17 cellular contexts compared by ENCODE assay signal in genomic region chr15:66685638-66686150, GRCh38. TPM values are rescaled to one million over a fixed set of nuclear protein-coding genes. Genes with fewer than 3 reads are reported as not detected.
A peak's percentile ranks its signal among the peaks of the same experiment; 100 is the strongest.
DNase-seq lines count a peak whose midpoint lies in the region; ATAC-seq, FAIRE-seq and TF ChIP-seq lines count a peak whose summit lies in the region.
"Had no signal": no experiment of that assay in that cellular context is flagged by ENCODE, and none has a peak within 500 bp of the region (broad histone marks: within the 10 kb centered on the region; RNA-seq: fewer than 3 reads in every experiment).

No MANE protein-coding gene starts in this region.

- no peak overlapping the region for H3K18ac ChIP-seq in H1 (ENCODE audit: extremely low read depth, low read length)

- TF ChIP-seq CTCF in MCF 10A (IDR thresholded peaks at IDR 0.05; ENCODE audit: unreplicated experiment) (peak; percentile 38), breast epithelium (IDR thresholded peaks at IDR 0.05) (no peak), OCI-LY3 (IDR thresholded peaks at IDR 0.05; ENCODE audit: low read depth, low read length) (peak; percentile 40; the same call in 1 of the 2 replicates), H1 (IDR thresholded peaks at IDR 0.05; ENCODE audit: control extremely low read depth in 1 of 3, insufficient read depth in 1 of 3, low read depth in 1 of 3, low read length in 3 of 3) (peak in 1 of 3 experiments; percentile 22; a peak in 1 of 4 replicates), retinal pigment epithelial cell (conservative IDR thresholded peaks at IDR 0.05; ENCODE audit: low read depth, low read length) (peak; percentile 47), psoas muscle (IDR thresholded peaks at IDR 0.05) (no peak), Peyer's patch (IDR thresholded peaks at IDR 0.05) (peak in 3 of 6 experiments; percentile 20 to 46 (median 42))

- H3K23me2 ChIP-seq in H1 (ENCODE audit: low read depth, low read length), result no peaks in the 10 kb centered on the region

- H4K5ac ChIP-seq in H1 (ENCODE audit: insufficient read length, low read depth, low read length), result no peak overlapping the region

- TF ChIP-seq POLR2A in breast epithelium (IDR thresholded peaks at IDR 0.05) (no peak), H1 (IDR thresholded peaks at IDR 0.05; ENCODE audit: control extremely low read depth in 1 of 2, low read depth in 2 of 2, low read length in 2 of 2) (no peak), Peyer's patch (IDR thresholded peaks at IDR 0.05) (no peak)

- no peak for FAIRE-seq in H1 (lab: Jason Lieb, UNC)

- H2BK5ac ChIP-seq in H1 (ENCODE audit: low read depth, low read length), result no peak overlapping the region

- no peaks in the 10 kb centered on the region for H3K27me3 ChIP-seq in breast epithelium
- no peaks in the 10 kb centered on the region for H3K27me3 ChIP-seq in OCI-LY3 (ENCODE audit: low read depth, low read length)
- no peaks in the 10 kb centered on the region for H3K27me3 ChIP-seq in H1 (replicated peaks in 1 of 4; ENCODE audit: control insufficient read depth in 3 of 4, extremely low read depth in 1 of 4, insufficient read depth in 3 of 4, low read length in 3 of 4)
- H3K27me3 ChIP-seq in psoas muscle (ENCODE audit: insufficient read depth in 3 of 3, low read length in 2 of 3), result no peaks in the 10 kb centered on the region
- H3K27me3 ChIP-seq in Peyer's patch, result no peaks in the 10 kb centered on the region
- H3K27me3 ChIP-seq: testis had no signal

- H3K4me3 ChIP-seq in breast epithelium, result no peak overlapping the region
- H3K4me3 ChIP-seq in OCI-LY3 (ENCODE audit: low read length), result no peak overlapping the region
- no peak overlapping the region for H3K4me3 ChIP-seq in H1 (ENCODE audit: extremely low read depth in 1 of 4, insufficient read depth in 2 of 4, low read depth in 3 of 4, low read length in 4 of 4)
- H3K4me3 ChIP-seq in retinal pigment epithelial cell (ENCODE audit: low read length), result no peak overlapping the region
- no peak overlapping the region for H3K4me3 ChIP-seq in psoas muscle
- H3K4me3 ChIP-seq in Peyer's patch, result no peak overlapping the region
- H3K4me3 ChIP-seq: testis had no signal

- no peak overlapping the region for H2BK20ac ChIP-seq in H1 (ENCODE audit: low read length)

- H2BK12ac ChIP-seq in H1 (ENCODE audit: low read depth, low read length), result no peak overlapping the region

- no peak overlapping the region for H3K56ac ChIP-seq in H1 (replicated peaks; ENCODE audit: insufficient read length, low read depth, low read length)

- H2BK120ac ChIP-seq in H1 (replicated peaks; ENCODE audit: low read depth, low read length), result no peak overlapping the region

- no peak for TF ChIP-seq EP300 in H1 (IDR thresholded peaks at IDR 0.05; ENCODE audit: borderline replicate concordance in 1 of 2, low read depth in 2 of 2, low read length in 2 of 2)

- ATAC-seq in psoas muscle, result no peak

- H3K4ac ChIP-seq in H1 (replicated peaks; ENCODE audit: insufficient read length, low read depth, low read length), result no peak overlapping the region

- no peak overlapping the region for H3K27ac ChIP-seq in breast epithelium
- no peak overlapping the region for H3K27ac ChIP-seq in OCI-LY3 (ENCODE audit: low read length)
- no peak overlapping the region for H3K27ac ChIP-seq in H1 (ENCODE audit: low read depth, low read length)
- no peak overlapping the region for H3K27ac ChIP-seq in psoas muscle
- H3K27ac ChIP-seq in Peyer's patch, result no peak overlapping the region
- H3K27ac ChIP-seq: testis had no signal

- H3K27me3 Mint-ChIP-seq in MCF 10A (ENCODE audit: insufficient read depth, unreplicated experiment), result no peaks in the 10 kb centered on the region
- H3K27me3 Mint-ChIP-seq in activated T-helper 2 cell treated with anti-CD3 and anti-CD28 coated beads, Interferon-gamma antibody, Interleukin-2, Interleukin-4, amounts not matched to agents 10 μg/mL and 5 μg/mL and 100 μg/mL, durations not matched to agents 14 hours and 24 hours and 36 hours (ENCODE audit: low read depth), result peaks cover 3% of the 10 kb centered on the region
- H3K27me3 Mint-ChIP-seq: activated CD4-positive, alpha-beta memory T cell treated with anti-CD3 and anti-CD28 coated beads for 36 hours; memory B cell had no signal

- H3K27ac Mint-ChIP-seq in MCF 10A (ENCODE audit: low read depth, unreplicated experiment), result no peak overlapping the region
- no peak overlapping the region for H3K27ac Mint-ChIP-seq in activated T-helper 2 cell treated with anti-CD3 and anti-CD28 coated beads, Interferon-gamma antibody, Interleukin-2, Interleukin-4, amounts not matched to agents 10 μg/mL and 5 μg/mL and 100 μg/mL, durations not matched to agents 14 hours and 24 hours and 36 hours
- H3K27ac Mint-ChIP-seq: activated CD4-positive, alpha-beta memory T cell treated with anti-CD3 and anti-CD28 coated beads for 36 hours; activated naive CD4-positive, alpha-beta T cell treated with anti-CD3 and anti-CD28 coated beads for 36 hours; memory B cell had no signal

- no peak overlapping the region for H4K8ac ChIP-seq in H1 (ENCODE audit: extremely low read depth, insufficient read depth, low read length)

- no peaks in the 10 kb centered on the region for H3K79me1 ChIP-seq in H1 (ENCODE audit: low read depth, low read length)

- no peak overlapping the region for H3K23ac ChIP-seq in H1 (ENCODE audit: insufficient read length)

- H4K20me1 ChIP-seq in OCI-LY3 (ENCODE audit: insufficient read depth, low read length) (no peaks in the 10 kb centered on the region), H1 (replicated peaks in 1 of 2; ENCODE audit: control insufficient read depth in 1 of 2, insufficient read depth in 2 of 2, low read length in 2 of 2) (no peaks in the 10 kb centered on the region)

- H3K4me2 ChIP-seq in OCI-LY3 (ENCODE audit: low read length), result no peak overlapping the region
- no peak overlapping the region for H3K4me2 ChIP-seq in H1 (ENCODE audit: insufficient read depth in 1 of 2, low read depth in 2 of 2, low read length in 2 of 2)

- TF ChIP-seq RAD21 in H1 (IDR thresholded peaks at IDR 0.05 in 1 of 2, conservative IDR thresholded peaks at IDR 0.05 in 1 of 2; ENCODE audit: low read depth in 2 of 2, low read length in 2 of 2), result peak in 1 of 2 experiments; percentile 11; a peak in 1 of 4 replicates

- 70% methylated on average over 5 of the region's 5 CpGs; no CpG with 5 or more reads in 1 of the 2 experiments for WGBS in H1 (ENCODE audit: extremely low coverage in 1 of 2, insufficient coverage in 1 of 2, insufficient read length in 1 of 2, insufficient replicate concordance in 2 of 2, low coverage in 1 of 2, low lambda C conversion rate in 2 of 2, missing lambda C conversion rate in 1 of 2), 2 experiments
- WGBS in psoas muscle, 3 donors, result 77 to 83% (median 83%) methylated on average over 5 of the region's 5 CpGs

- H3K9me3 ChIP-seq in breast epithelium (peaks cover 3 to 6% of the 10 kb centered on the region in 2 donors), OCI-LY3 (ENCODE audit: insufficient read depth, low read length) (peaks cover 7% of the 10 kb centered on the region; the same call in 1 of the 2 replicates), H1 (ENCODE audit: insufficient read depth in 2 of 2, low read depth in 1 of 2, low read length in 1 of 2) (peaks cover 3 to 7% of the 10 kb centered on the region in 2 experiments; a peak in 1 of 4 replicates), psoas muscle (no peaks in the 10 kb centered on the region), Peyer's patch (no peaks in the 10 kb centered on the region)
- H3K9me3 ChIP-seq: testis had no signal

- no peak overlapping the region for H2AK5ac ChIP-seq in H1 (ENCODE audit: low read depth, low read length)

- H3K4me1 Mint-ChIP-seq in MCF 10A (ENCODE audit: insufficient read depth, unreplicated experiment), result no peaks in the 10 kb centered on the region
- H3K4me1 Mint-ChIP-seq in activated T-helper 2 cell treated with anti-CD3 and anti-CD28 coated beads, Interferon-gamma antibody, Interleukin-2, Interleukin-4, amounts not matched to agents 10 μg/mL and 5 μg/mL and 100 μg/mL, durations not matched to agents 14 hours and 24 hours and 36 hours (ENCODE audit: low read depth), result no peaks in the 10 kb centered on the region

- no peak overlapping the region for H4K91ac ChIP-seq in H1 (replicated peaks; ENCODE audit: insufficient read length, low read length)

- POLR2A ChIA-PET in MCF 10A (lab: Yijun Ruan, JAX), result interaction anchor here (1.3 kb wide), 1 partner anchor 15 kb away, joined by 4 read pairs; no protein-coding TSS in a partner anchor
- POLR2A ChIA-PET in H1 (lab: Charles Lee; ENCODE audit: partially characterized antibody), result no interaction called here

- no peak overlapping the region for H2BK15ac ChIP-seq in H1 (ENCODE audit: low read length)

- CTCF ChIA-PET in MCF 10A (lab: Yijun Ruan, JAX), result interaction anchor here (0.6 to 6.1 kb wide), 14 partner anchors 8 to 234 kb away, joined by 3 to 43 read pairs (median 4); no protein-coding TSS in a partner anchor
- CTCF ChIA-PET in H1 (lab: Charles Lee; ENCODE audit: partially characterized antibody), result interaction anchor here (0.9 to 6.8 kb wide), 22 partner anchors 9 to 217 kb away, joined by 3 to 88 read pairs (median 4); no protein-coding TSS in a partner anchor

- H3K79me2 ChIP-seq in OCI-LY3 (ENCODE audit: low read length) (no peaks in the 10 kb centered on the region), H1 (ENCODE audit: control insufficient read depth in 1 of 2, insufficient read depth in 2 of 2, low read length in 2 of 2) (no peaks in the 10 kb centered on the region)

- no peaks in the 10 kb centered on the region for H3K4me1 ChIP-seq in breast epithelium
- H3K4me1 ChIP-seq in OCI-LY3 (ENCODE audit: low read length), result peaks cover 6% of the 10 kb centered on the region; the same call in 1 of the 2 replicates
- no peaks in the 10 kb centered on the region for H3K4me1 ChIP-seq in H1 (replicated peaks in 1 of 4; ENCODE audit: control insufficient read depth in 3 of 4, insufficient read depth in 4 of 4, low read length in 3 of 4)
- H3K4me1 ChIP-seq in psoas muscle, result no peaks in the 10 kb centered on the region
- H3K4me1 ChIP-seq in Peyer's patch, result no peaks in the 10 kb centered on the region

- H3K9me3 Mint-ChIP-seq in MCF 10A (ENCODE audit: unreplicated experiment), result peaks cover 7% of the 10 kb centered on the region
- H3K9me3 Mint-ChIP-seq in activated T-helper 2 cell treated with anti-CD3 and anti-CD28 coated beads, Interferon-gamma antibody, Interleukin-2, Interleukin-4, amounts not matched to agents 10 μg/mL and 5 μg/mL and 100 μg/mL, durations not matched to agents 14 hours and 24 hours and 36 hours, result peaks cover 19% of the 10 kb centered on the region

- intact Hi-C loops in MCF 10A (cut with micrococcal nuclease) (loop anchor here (1.0 to 5.0 kb wide), 3 partner anchors 13 to 167 kb away; no protein-coding TSS in a partner anchor), breast epithelium (cut with DNase I; ENCODE audit: low total_unique reads) (no loop called here), psoas muscle (cut with DNase I) (loop anchor here (1.0 to 5.0 kb wide), 3 partner anchors 19 to 763 kb away; no protein-coding TSS in a partner anchor)
- intact Hi-C loops in activated T-helper 2 cell treated with anti-CD3 and anti-CD28 coated beads, Interferon-gamma antibody, Interleukin-2, Interleukin-4, amounts not matched to agents 10 μg/mL and 5 μg/mL and 100 μg/mL, durations not matched to agents 14 hours and 24 hours and 36 hours (cut with micrococcal nuclease), result no loop called here

- no peaks in the 10 kb centered on the region for H3K36me3 Mint-ChIP-seq in MCF 10A (ENCODE audit: insufficient read depth, unreplicated experiment)
- no peaks in the 10 kb centered on the region for H3K36me3 Mint-ChIP-seq in activated T-helper 2 cell treated with anti-CD3 and anti-CD28 coated beads, Interferon-gamma antibody, Interleukin-2, Interleukin-4, amounts not matched to agents 10 μg/mL and 5 μg/mL and 100 μg/mL, durations not matched to agents 14 hours and 24 hours and 36 hours (ENCODE audit: low read depth)
- H3K36me3 Mint-ChIP-seq: activated CD4-positive, alpha-beta memory T cell treated with anti-CD3 and anti-CD28 coated beads for 36 hours had no signal

- no peaks in the 10 kb centered on the region for H3K36me3 ChIP-seq in breast epithelium
- no peaks in the 10 kb centered on the region for H3K36me3 ChIP-seq in OCI-LY3 (replicated peaks; ENCODE audit: low read depth, low read length)
- no peaks in the 10 kb centered on the region for H3K36me3 ChIP-seq in H1 (ENCODE audit: control insufficient read depth in 2 of 4, insufficient read depth in 4 of 4, low read length in 3 of 4)
- no peaks in the 10 kb centered on the region for H3K36me3 ChIP-seq in psoas muscle (ENCODE audit: insufficient read depth in 1 of 2, low read depth in 1 of 2)
- H3K36me3 ChIP-seq in Peyer's patch, result no peaks in the 10 kb centered on the region

- H3K9ac ChIP-seq in OCI-LY3 (ENCODE audit: low read length) (no peak overlapping the region), H1 (replicated peaks in 1 of 4; ENCODE audit: extremely low read depth in 1 of 4, low read depth in 3 of 4, low read length in 3 of 4) (no peak overlapping the region)

- H2AFZ ChIP-seq in OCI-LY3 (ENCODE audit: low read depth, low read length) (no peak overlapping the region), H1 (ENCODE audit: low read length) (no peak overlapping the region)

- no peak overlapping the region for H3K4me3 Mint-ChIP-seq in MCF 10A (ENCODE audit: unreplicated experiment)
- H3K4me3 Mint-ChIP-seq in activated T-helper 2 cell treated with anti-CD3 and anti-CD28 coated beads, Interferon-gamma antibody, Interleukin-2, Interleukin-4, amounts not matched to agents 10 μg/mL and 5 μg/mL and 100 μg/mL, durations not matched to agents 14 hours and 24 hours and 36 hours (ENCODE audit: low read depth), result no peak overlapping the region
- H3K4me3 Mint-ChIP-seq: activated CD4-positive, alpha-beta memory T cell treated with anti-CD3 and anti-CD28 coated beads for 36 hours; activated naive CD4-positive, alpha-beta T cell treated with anti-CD3 and anti-CD28 coated beads for 36 hours; memory B cell had no signal

- DNase-seq in MCF 10A (ENCODE audit: unreplicated experiment) (no peak), breast epithelium (ENCODE audit: low spot score in 2 of 2) (no peak), H1 (ENCODE audit: low read depth in 1 of 2, low spot score in 2 of 2) (no peak), retinal pigment epithelial cell (ENCODE audit: low read depth) (no peak), psoas muscle (no peak), Peyer's patch (no peak)
- DNase-seq in activated T-helper 2 cell treated with anti-CD3 and anti-CD28 coated beads, Interferon-gamma antibody, Interleukin-2, Interleukin-4, amounts not matched to agents 10 μg/mL and 5 μg/mL and 100 μg/mL, durations not matched to agents 14 hours and 24 hours and 36 hours (ENCODE audit: low spot score), result no peak
- DNase-seq: activated CD4-positive, alpha-beta memory T cell treated with anti-CD3 and anti-CD28 coated beads for 36 hours; activated naive CD4-positive, alpha-beta T cell treated with anti-CD3 and anti-CD28 coated beads for 36 hours; cortex of kidney; EL; hippocampal formation; NCI-H187; T-helper 1 cell; testis had no signal

- H3K14ac ChIP-seq in H1 (ENCODE audit: insufficient read length), result no peak overlapping the region

- no TSS peak for BruUV-seq in MCF 10A (replicated peaks; lab: Mats Ljungman, UMichigan)

RNA-seq across cellular contexts. Expression of gene SMAD6, which starts 16.3 kb away (rescaled TPM):
- total RNA-seq in MCF 10A (2022) (not detected in 2 replicates), breast epithelium (10 to 100 TPM in 2 of 3 donors, 1 to 10 TPM in 1; 7.6 to 22.6 (median 13.4) TPM), psoas muscle (1 to 10 TPM; 1.3 to 5.5 (median 3.8) TPM), Peyer's patch (10 to 100 TPM; 11.0 to 34.9 (median 25.5) TPM)
- 7.0 and 7.6 TPM in 2 replicates for total RNA-seq in H1 (2021; fragmentation: NEBNext Ultra II Directional; extraction: Animal tissue kit (Norgen Biotek cat#: 25700))
- polyA plus RNA-seq in H1 (2011; rRNA removed) (1.8 and 3.4 TPM in 2 replicates), psoas muscle (1 to 10 TPM in 1 of 3 donors, under 1 TPM in 2; 0.52 to 3.0 (median 0.79) TPM)
- polyA plus RNA-seq in H1 (2011; cell fraction: cytosol; rRNA removed), result 2.6 TPM
- 11.4 TPM for polyA plus RNA-seq in H1 (2011; cell fraction: nucleus; rRNA removed)
- polyA plus RNA-seq in H1 (2012, experiment 1 of 2), result 2.9 to 3.9 TPM (median 3.1 TPM) in 4 replicates
- 2.1 TPM for polyA plus RNA-seq in H1 (2012, experiment 2 of 2)
- polyA plus RNA-seq in H1 (2013, experiment 1 of 2), result 1.9 TPM
- 2.1 TPM for polyA plus RNA-seq in H1 (2013, experiment 2 of 2)
- polyA minus RNA-seq in H1 (2011; rRNA and poly(A)+ RNA removed), result 3.9 and 6.1 TPM in 2 replicates
- 6.3 TPM for polyA minus RNA-seq in H1 (2011; cell fraction: cytosol; rRNA and poly(A)+ RNA removed)
- 12.2 TPM for polyA minus RNA-seq in H1 (2011; cell fraction: nucleus; rRNA and poly(A)+ RNA removed)
- 0.43 and 0.57 TPM in 2 replicates for total RNA-seq in activated T-helper 2 cell treated with anti-CD3 and anti-CD28 coated beads, Interferon-gamma antibody, Interleukin-2, Interleukin-4, amounts not matched to agents 10 μg/mL and 5 μg/mL and 100 μg/mL, durations not matched to agents 14 hours and 24 hours and 36 hours

Comparison
In these comparisons a context has a peak if more than half of its experiments do, and no peak if none do; other contexts are left out.
1. CTCF ChIP-seq: peak in MCF 10A (single experiment), OCI-LY3 (single experiment) and retinal pigment epithelial cell (single experiment); none in breast epithelium (0 of 3) and psoas muscle (single experiment).
2. intact Hi-C loops: an anchor here in MCF 10A (1.0 to 5.0 kb wide) and psoas muscle (1.0 to 5.0 kb wide); none called in breast epithelium and activated T-helper 2 cell treated with anti-CD3 and anti-CD28 coated beads, Interferon-gamma antibody, Interleukin-2, Interleukin-4, amounts not matched to agents 10 μg/mL and 5 μg/mL and 100 μg/mL, durations not matched to agents 14 hours and 24 hours and 36 hours.